In genomic region chr14:23319746-23320583, GRCh38 we compare ENCODE assay signal across 8 cellular contexts. TPM values are rescaled to one million over a fixed set of nuclear protein-coding genes. Genes with fewer than 3 reads are reported as not detected.
A peak's percentile ranks its signal among the peaks of the same experiment; 100 is the strongest.
DNase-seq lines count a peak whose midpoint lies in the region; ATAC-seq, FAIRE-seq and TF ChIP-seq lines count a peak whose summit lies in the region.

No MANE protein-coding gene starts in this region.

- ATAC-seq in A549 (no peak), mucosa of descending colon (no peak), GM19023 (IDR thresholded peaks at IDR 0.05; ENCODE audit: unreplicated experiment) (no peak)

- H3K4me2 ChIP-seq in A549: peak overlapping the region; percentile 78
- peak overlapping the region; percentile 55 for H3K4me2 ChIP-seq in mammary epithelial cell (ENCODE audit: insufficient read depth, low read depth, low read length)

- intact Hi-C loops in mammary epithelial cell (cut with micrococcal nuclease): no loop called here
- intact Hi-C loops in posterior vena cava (cut with DNase I): loop anchor here (5.0 to 10.0 kb wide), 3 partner anchors 125 to 448 kb away; partner anchors contain the start of genes LRP10 (in 1 of the 2), THTPA (in 1 of the 2) and ZFHX2 (in 1 of the 2)
- intact Hi-C loops in mucosa of descending colon (cut with DNase I, micrococcal nuclease): loop anchor here in 1 of 2 donors (10.0 kb wide), 1 partner anchor 145 kb away; the partner anchor contains the start of gene NGDN

- H2AFZ ChIP-seq in mammary epithelial cell (ENCODE audit: low read depth, low read length): peak overlapping the region; percentile 72

- in situ Hi-C loops in mammary epithelial cell (cut with MboI; ENCODE audit: low sequenced_read_pairs in 2 of 2): loop anchor here in 1 of 2 donors (25.0 kb wide), 1 partner anchor 242 kb away; the partner anchor contains the start of genes AP1G2, THTPA and ZFHX2

- peak overlapping the region; percentile 83 to 91 for H3K27ac ChIP-seq in A549
- peak overlapping the region; percentile 56; the same call in 1 of the 2 replicates for H3K27ac ChIP-seq in HUES6 (ENCODE audit: low read depth, low read length)
- peak overlapping the region; percentile 71 for H3K27ac ChIP-seq in mammary epithelial cell (ENCODE audit: insufficient read depth, low read depth, low read length)
- peak overlapping the region; percentile 94 for H3K27ac ChIP-seq in muscle layer of colon (ENCODE audit: low read depth, low read length)

- H3K9me3 ChIP-seq in A549: no peaks in the 10 kb centered on the region
- H3K9me3 ChIP-seq in HUES6 (ENCODE audit: control insufficient read depth, insufficient read depth, low read depth, low read length): no peaks in the 10 kb centered on the region
- H3K9me3 ChIP-seq in mammary epithelial cell (replicated peaks; ENCODE audit: insufficient read depth, low read length): no peaks in the 10 kb centered on the region
- H3K9me3 ChIP-seq in muscle layer of colon (ENCODE audit: low read length): no peaks in the 10 kb centered on the region
- H3K9me3 ChIP-seq in mucosa of descending colon: no peaks in the 10 kb centered on the region

- no peak for TF ChIP-seq EP300 in A549 (IDR thresholded peaks at IDR 0.05)

- peaks cover 54% of the 10 kb centered on the region for H3K79me2 ChIP-seq in mammary epithelial cell (ENCODE audit: insufficient read depth, low read length)

- H3K27me3 ChIP-seq in HUES6 (ENCODE audit: control insufficient read depth, insufficient read depth, low read length): no peaks in the 10 kb centered on the region
- no peaks in the 10 kb centered on the region for H3K27me3 ChIP-seq in mammary epithelial cell (ENCODE audit: insufficient read depth, low read length)
- no peaks in the 10 kb centered on the region for H3K27me3 ChIP-seq in muscle layer of colon (ENCODE audit: control insufficient read depth in 1 of 2, insufficient read depth in 2 of 2, low read length in 2 of 2)

- H3K4me1 ChIP-seq in A549: peaks cover 24% of the 10 kb centered on the region
- H3K4me1 ChIP-seq in HUES6 (ENCODE audit: control insufficient read depth, insufficient read depth, low read length): peaks cover 13% of the 10 kb centered on the region; the same call in 1 of the 2 replicates
- H3K4me1 ChIP-seq in mammary epithelial cell (ENCODE audit: insufficient read depth, low read length): peaks cover 19% of the 10 kb centered on the region
- peaks cover 18% of the 10 kb centered on the region for H3K4me1 ChIP-seq in muscle layer of colon (ENCODE audit: insufficient read depth, low read length)
- peaks cover 10% of the 10 kb centered on the region for H3K4me1 ChIP-seq in mucosa of descending colon (ENCODE audit: low read depth)

- no peak for TF ChIP-seq POLR2A in A549 (IDR thresholded peaks at IDR 0.05; ENCODE audit: low read length)

- 94% methylated on average over 17 of the region's 17 CpGs for WGBS in A549 (ENCODE audit: missing lambda C conversion rate)
- WGBS in mammary epithelial cell (ENCODE audit: low coverage, missing lambda C conversion rate): 96% methylated on average over 17 of the region's 17 CpGs

- no TSS peak for BruUV-seq in mammary epithelial cell (replicated peaks; lab: Mats Ljungman, UMichigan)

- H4K20me1 ChIP-seq in mammary epithelial cell (ENCODE audit: insufficient read depth, low read length): no peaks in the 10 kb centered on the region

- H3K9ac ChIP-seq in HUES6 (ENCODE audit: low read length) (peak overlapping the region; percentile 66), mammary epithelial cell (ENCODE audit: insufficient read depth, low read length) (peak overlapping the region; percentile 33), muscle layer of colon (ENCODE audit: low read length) (peak overlapping the region; percentile 18)

- POLR2A ChIA-PET in A549 (lab: Yijun Ruan, JAX): interaction anchor here (1.1 to 3.2 kb wide), 7 partner anchors 13 to 236 kb away, joined by 4 to 64 read pairs (median 13); partner anchors contain the start of genes ACIN1, BCL2L2, C14orf119 and HOMEZ

- TF ChIP-seq CTCF in A549 (IDR thresholded peaks at IDR 0.05) (no peak), mammary epithelial cell (conservative IDR thresholded peaks at IDR 0.05 in 1 of 2, IDR thresholded peaks at IDR 0.05 in 1 of 2; ENCODE audit: extremely low read depth in 1 of 2, insufficient read depth in 1 of 2, low read depth in 1 of 2, low read length in 2 of 2) (no peak), mucosa of descending colon (IDR thresholded peaks at IDR 0.05) (no peak)

- H3K36me3 ChIP-seq in HUES6 (ENCODE audit: control insufficient read depth, insufficient read depth, low read length): peaks cover 31% of the 10 kb centered on the region
- H3K36me3 ChIP-seq in mammary epithelial cell (ENCODE audit: insufficient read depth, low read length): peaks cover 15% of the 10 kb centered on the region
- peaks cover 33% of the 10 kb centered on the region for H3K36me3 ChIP-seq in muscle layer of colon (ENCODE audit: insufficient read depth, low read length)
- no peaks in the 10 kb centered on the region for H3K36me3 ChIP-seq in mucosa of descending colon (ENCODE audit: low read depth)

- no peak for DNase-seq in A549 (ENCODE audit: low read depth in 1 of 2, low spot score in 1 of 2)
- DNase-seq in mammary epithelial cell: no peak
- DNase-seq in posterior vena cava (ENCODE audit: low spot score): no peak
- DNase-seq in superior temporal gyrus (ENCODE audit: extremely low spot score): no peak
- no peak for DNase-seq in mucosa of descending colon

- H3K4me3 ChIP-seq in A549: peak overlapping the region; percentile 37
- H3K4me3 ChIP-seq in HUES6 (ENCODE audit: low read depth, low read length): peak overlapping the region; percentile 66
- H3K4me3 ChIP-seq in mammary epithelial cell (replicated peaks in 1 of 3; ENCODE audit: insufficient read depth in 1 of 3, low read depth in 2 of 3, low read length in 3 of 3): peak overlapping the region in 1 of 3 experiments; percentile 20
- peak overlapping the region; percentile 29 to 57 for H3K4me3 ChIP-seq in muscle layer of colon (ENCODE audit: low read depth in 1 of 2, low read length in 2 of 2)
- H3K4me3 ChIP-seq in mucosa of descending colon: no peak overlapping the region

- dilution Hi-C loops in mammary epithelial cell (cut with HindIII; ENCODE audit: low sequenced_read_pairs): no loop called here

- TF ChIP-seq RAD21 in A549 (conservative IDR thresholded peaks at IDR 0.05 in 1 of 2, IDR thresholded peaks at IDR 0.05 in 1 of 2): no peak

- FAIRE-seq in A549 (lab: Jason Lieb, UNC): no peak

- CTCF ChIA-PET in A549 (lab: Yijun Ruan, JAX): interaction anchor here (0.6 to 5.2 kb wide), 9 partner anchors 10 to 60 kb away, joined by 3 to 30 read pairs (median 8); partner anchors contain the start of genes BCL2L2 and PPP1R3E
- CTCF ChIA-PET in mammary epithelial cell (lab: Charles Lee; ENCODE audit: low non-redundant PET): no interaction called here

RNA-seq across cellular contexts. Expression of gene PABPN1, which starts 1.3 kb away (rescaled TPM):
- polyA plus RNA-seq in A549 (2011; rRNA removed) (197 and 234 TPM in 2 replicates), A549 (2017; fragmentation: RNase III; extraction: RNeasy Plus Mini Kit Qiagen cat#74134 plus additional on column Dnase treatment) (148 to 158 TPM (median 157 TPM) in 3 replicates), mammary epithelial cell (154 TPM)
- polyA plus RNA-seq in A549 (2012; cell fraction: cytosol; rRNA removed): 170 TPM in 2 replicates
- 227 and 314 TPM in 2 replicates for polyA plus RNA-seq in A549 (2012; cell fraction: nucleus; rRNA removed)
- 73.1 and 92.0 TPM in 2 replicates for polyA minus RNA-seq in A549 (2011; rRNA and poly(A)+ RNA removed)
- total RNA-seq in mammary epithelial cell (100 to 1,000 TPM in 1 of 2 donors, 10 to 100 TPM in 1; 43.0 to 148 TPM), posterior vena cava (10 to 100 TPM; 67.9 to 79.0 TPM), mucosa of descending colon (100 to 1,000 TPM; 157 to 185 (median 157) TPM)
- 91.6 TPM for polyA minus RNA-seq in mammary epithelial cell

RNA-seq across cellular contexts. Expression of gene BCL2L2, which starts 13.3 kb away (rescaled TPM):
- 17.8 and 20.8 TPM in 2 replicates for polyA plus RNA-seq in A549 (2011; rRNA removed)
- polyA plus RNA-seq in A549 (2012; cell fraction: cytosol; rRNA removed): 15.4 and 18.6 TPM in 2 replicates
- polyA plus RNA-seq in A549 (2012; cell fraction: nucleus; rRNA removed): 18.1 and 31.0 TPM in 2 replicates
- 24.7 to 25.4 TPM (median 25.2 TPM) in 3 replicates for polyA plus RNA-seq in A549 (2017; fragmentation: RNase III; extraction: RNeasy Plus Mini Kit Qiagen cat#74134 plus additional on column Dnase treatment)
- polyA minus RNA-seq in A549 (2011; rRNA and poly(A)+ RNA removed): 10.5 and 11.0 TPM in 2 replicates
- 10 to 100 TPM; 22.0 to 63.9 TPM for total RNA-seq in mammary epithelial cell
- polyA plus RNA-seq in mammary epithelial cell: 24.6 TPM
- polyA minus RNA-seq in mammary epithelial cell: 28.2 TPM
- 10 to 100 TPM; 65.6 to 81.7 TPM for total RNA-seq in posterior vena cava
- total RNA-seq in mucosa of descending colon: 100 to 1,000 TPM in 1 of 3 donors, 10 to 100 TPM in 2; 40.6 to 116 (median 41.4) TPM

RNA-seq across cellular contexts. Expression of gene PPP1R3E, which starts 17.3 kb away (rescaled TPM):
- polyA plus RNA-seq in A549 (2011; rRNA removed) (11.1 and 12.4 TPM in 2 replicates), A549 (2017; fragmentation: RNase III; extraction: RNeasy Plus Mini Kit Qiagen cat#74134 plus additional on column Dnase treatment) (5.3 to 7.5 TPM (median 6.8 TPM) in 3 replicates), mammary epithelial cell (2.9 TPM)
- 5.0 and 5.1 TPM in 2 replicates for polyA plus RNA-seq in A549 (2012; cell fraction: cytosol; rRNA removed)
- 19.8 and 39.9 TPM in 2 replicates for polyA plus RNA-seq in A549 (2012; cell fraction: nucleus; rRNA removed)
- polyA minus RNA-seq in A549 (2011; rRNA and poly(A)+ RNA removed): 4.9 and 6.7 TPM in 2 replicates
- total RNA-seq in mammary epithelial cell (1 to 10 TPM; 3.7 to 5.3 TPM), posterior vena cava (1 to 10 TPM; 8.5 to 9.1 TPM), mucosa of descending colon (10 to 100 TPM; 16.2 to 17.3 (median 17.1) TPM)
- not detected for polyA minus RNA-seq in mammary epithelial cell

RNA-seq across cellular contexts. Expression of gene SLC22A17, which starts 32.7 kb away (rescaled TPM):
- polyA plus RNA-seq in A549 (2011; rRNA removed): 3.5 and 4.6 TPM in 2 replicates
- polyA plus RNA-seq in A549 (2012; cell fraction: cytosol; rRNA removed): 4.1 and 5.6 TPM in 2 replicates
- polyA plus RNA-seq in A549 (2012; cell fraction: nucleus; rRNA removed): 23.6 and 27.7 TPM in 2 replicates
- polyA plus RNA-seq in A549 (2017; fragmentation: RNase III; extraction: RNeasy Plus Mini Kit Qiagen cat#74134 plus additional on column Dnase treatment): 6.3 to 9.6 TPM (median 8.4 TPM) in 3 replicates
- 3.5 and 4.2 TPM in 2 replicates for polyA minus RNA-seq in A549 (2011; rRNA and poly(A)+ RNA removed)
- total RNA-seq in mammary epithelial cell: 1 to 10 TPM; 4.2 to 5.1 TPM
- polyA plus RNA-seq in mammary epithelial cell: 1.7 TPM
- polyA minus RNA-seq in mammary epithelial cell: not detected
- 10 to 100 TPM; 17.7 to 30.6 TPM for total RNA-seq in posterior vena cava
- 10 to 100 TPM in 1 of 3 donors, 1 to 10 TPM in 2; 2.3 to 35.5 (median 5.4) TPM for total RNA-seq in mucosa of descending colon

RNA-seq across cellular contexts. Expression of gene HOMEZ, which starts 34.0 kb away (rescaled TPM):
- polyA plus RNA-seq in A549 (2011; rRNA removed): 9.2 and 11.7 TPM in 2 replicates
- 6.4 and 6.8 TPM in 2 replicates for polyA plus RNA-seq in A549 (2012; cell fraction: cytosol; rRNA removed)
- polyA plus RNA-seq in A549 (2012; cell fraction: nucleus; rRNA removed): 5.3 and 5.5 TPM in 2 replicates
- 7.7 to 8.8 TPM (median 8.4 TPM) in 3 replicates for polyA plus RNA-seq in A549 (2017; fragmentation: RNase III; extraction: RNeasy Plus Mini Kit Qiagen cat#74134 plus additional on column Dnase treatment)
- polyA minus RNA-seq in A549 (2011; rRNA and poly(A)+ RNA removed): 20.0 and 25.1 TPM in 2 replicates
- total RNA-seq in mammary epithelial cell: 10 to 100 TPM; 13.0 to 19.9 TPM
- polyA plus RNA-seq in mammary epithelial cell: 27.4 TPM
- polyA minus RNA-seq in mammary epithelial cell: 29.3 TPM
- 1 to 10 TPM; 4.9 to 5.2 TPM for total RNA-seq in posterior vena cava
- 10 to 100 TPM; 15.3 to 18.3 (median 17.3) TPM for total RNA-seq in mucosa of descending colon
